In the genomic region with DNA sequence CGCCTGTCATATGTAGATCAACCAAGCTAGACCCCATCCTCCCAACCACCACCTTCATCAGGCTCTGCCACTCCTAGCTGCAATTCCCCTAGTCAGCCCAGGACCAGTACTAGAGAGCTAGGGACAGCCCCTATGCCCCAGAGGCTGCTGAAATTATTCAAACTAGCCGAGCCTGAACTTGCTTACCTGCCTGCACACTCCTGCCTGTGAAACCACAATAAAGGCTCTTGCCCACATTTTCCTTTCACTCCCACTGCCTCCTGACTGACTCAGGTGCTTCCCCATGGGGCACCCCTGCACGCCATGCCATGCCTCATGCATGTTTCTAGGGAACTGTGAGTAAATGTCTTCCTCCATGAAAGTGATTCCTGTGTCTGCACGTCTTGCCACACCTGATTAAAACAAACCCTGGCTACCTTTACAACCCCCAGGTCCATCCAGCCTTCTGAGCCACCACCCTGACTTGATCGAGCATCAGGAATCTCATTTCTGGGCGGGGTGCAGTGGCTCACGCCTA, we compare ENCODE assay signal across 9 cellular contexts.
A peak's percentile ranks its signal among the peaks of the same experiment; 100 is the strongest.
DNase-seq lines count a peak whose midpoint lies in the region; ATAC-seq and TF ChIP-seq lines count a peak whose summit lies in the region.
"Had no signal": no experiment of that assay in that cellular context is flagged by ENCODE, and none has a peak within 500 bp of the region (broad histone marks: within the 10 kb centered on the region; RNA-seq: fewer than 3 reads in every experiment).

No MANE protein-coding gene starts in this region.

- no peak for TF ChIP-seq CTCF in tibial nerve (IDR thresholded peaks at IDR 0.05)

- 80 to 82% methylated on average over 7 of the region's 7 CpGs for WGBS in tibial nerve, 2 donors

- peak overlapping the region; percentile 19 for H3K4me3 Mint-ChIP-seq in activated naive CD4-positive, alpha-beta T cell treated with anti-CD3 and anti-CD28 coated beads, Interleukin-2, amount 50 U/mL, for 24 hours

- peak; percentile 52 for DNase-seq in NK-92 treated with Interleukin-12 subunit alpha and Interleukin-12 subunit beta, amount 100 ng/mL, for 24 hours (lab: John Stamatoyannopoulos, UW)
- no peak for DNase-seq in NK-92 (lab: John Stamatoyannopoulos, UW; ENCODE audit: unreplicated experiment)
- DNase-seq in stimulated activated CD4-positive, alpha-beta T cell treated with anti-CD3 and anti-CD28 coated beads, TNF-alpha, amount 100 ng/mL, for 1 hour (ENCODE audit: low read depth in 3 of 3, low spot score in 1 of 3): peak in 2 of 3 donors; percentile 11 to 63
- DNase-seq in tibial nerve (ENCODE audit: low spot score in 2 of 2): no peak
- no peak for DNase-seq in DMS79 treated with DMSO at 0.1 percent for 48 hours (lab: John Stamatoyannopoulos, UW)
- DNase-seq in hippocampal formation (lab: John Stamatoyannopoulos, UW): no peak

- peaks cover 4% of the 10 kb centered on the region for H3K9me3 Mint-ChIP-seq in activated naive CD4-positive, alpha-beta T cell treated with anti-CD3 and anti-CD28 coated beads, Interleukin-2, amount 50 U/mL, for 24 hours

- H3K36me3 Mint-ChIP-seq in activated naive CD4-positive, alpha-beta T cell treated with anti-CD3 and anti-CD28 coated beads, Interleukin-2, amount 50 U/mL, for 24 hours: peaks cover 5% of the 10 kb centered on the region

- peak overlapping the region; percentile 90 for H3K27ac Mint-ChIP-seq in activated naive CD4-positive, alpha-beta T cell treated with anti-CD3 and anti-CD28 coated beads, Interleukin-2, amount 50 U/mL, for 24 hours

- no peaks in the 10 kb centered on the region for H3K4me1 ChIP-seq in tibial nerve

- peaks cover 78% of the 10 kb centered on the region for H3K4me1 Mint-ChIP-seq in activated naive CD4-positive, alpha-beta T cell treated with anti-CD3 and anti-CD28 coated beads, Interleukin-2, amount 50 U/mL, for 24 hours

- H3K9me3 ChIP-seq in tibial nerve: no peaks in the 10 kb centered on the region

- H3K27ac ChIP-seq in tibial nerve: no peak overlapping the region
- H3K27ac ChIP-seq: 22Rv1 had no signal

- TF ChIP-seq EP300 in tibial nerve (IDR thresholded peaks at IDR 0.05): no peak

- ATAC-seq in HG03575 (IDR thresholded peaks at IDR 0.05; ENCODE audit: extremely low read depth, insufficient number of reproducible peaks, low FRiP score, unreplicated experiment): peak; percentile 70

- no peak overlapping the region for H3K4me3 ChIP-seq in tibial nerve

- H3K27me3 ChIP-seq in tibial nerve: no peaks in the 10 kb centered on the region

- TF ChIP-seq POLR2A in tibial nerve (IDR thresholded peaks at IDR 0.05): no peak

- H3K36me3 ChIP-seq in tibial nerve: no peaks in the 10 kb centered on the region

- H3K27me3 Mint-ChIP-seq in activated naive CD4-positive, alpha-beta T cell treated with anti-CD3 and anti-CD28 coated beads, Interleukin-2, amount 50 U/mL, for 24 hours: no peaks in the 10 kb centered on the region

Comparison
In these comparisons a context has a peak if more than half of its experiments do, and no peak if none do; other contexts are left out.
1. DNase-seq: peak in NK-92 treated with Interleukin-12 subunit alpha and Interleukin-12 subunit beta, amount 100 ng/mL, for 24 hours (single experiment) and stimulated activated CD4-positive, alpha-beta T cell treated with anti-CD3 and anti-CD28 coated beads, TNF-alpha, amount 100 ng/mL, for 1 hour (2 of 3); none in NK-92 (single experiment), tibial nerve (0 of 2), DMS79 treated with DMSO at 0.1 percent for 48 hours (single experiment) and hippocampal formation (0 of 2).